Comparison of ENCODE assay signal across 10 cellular contexts in genomic region chr5:88879724-88880123, GRCh38. TPM values are rescaled to one million over a fixed set of nuclear protein-coding genes. Genes with fewer than 3 reads are reported as not detected.
DNase-seq lines count a peak whose midpoint lies in the region; ATAC-seq and TF ChIP-seq lines count a peak whose summit lies in the region.
"Had no signal": no experiment of that assay in that cellular context is flagged by ENCODE, and none has a peak within 500 bp of the region (broad histone marks: within the 10 kb centered on the region; RNA-seq: fewer than 3 reads in every experiment).

No MANE protein-coding gene starts in this region.

- ATAC-seq in body of pancreas: no peak
- ATAC-seq in HG02885 (IDR thresholded peaks at IDR 0.05; ENCODE audit: poor library complexity, unreplicated experiment): no peak

- H3K9me3 ChIP-seq in BLaER1: no peaks in the 10 kb centered on the region
- no peaks in the 10 kb centered on the region for H3K9me3 ChIP-seq in MG63
- H3K9me3 ChIP-seq in osteoblast (ENCODE audit: low read depth, low read length): no peaks in the 10 kb centered on the region
- H3K9me3 ChIP-seq in body of pancreas: no peaks in the 10 kb centered on the region

- intact Hi-C loops in body of pancreas (cut with DNase I): no loop called here

- H3K9me3 Mint-ChIP-seq in endothelial cell (ENCODE audit: unreplicated experiment): no peaks in the 10 kb centered on the region

- peak overlapping the region; percentile 82 for H3K4me3 Mint-ChIP-seq in endothelial cell (ENCODE audit: unreplicated experiment)

- peaks cover 52% of the 10 kb centered on the region for H3K4me1 Mint-ChIP-seq in endothelial cell (ENCODE audit: unreplicated experiment)

- H2AFZ ChIP-seq in osteoblast (ENCODE audit: low read length): peak overlapping the region; percentile 29

- DNase-seq in MG63 (no peak), endothelial cell (ENCODE audit: low spot score) (no peak), osteoblast (ENCODE audit: insufficient read length, low spot score, missing footprints) (no peak), HT-29 (ENCODE audit: low spot score) (no peak), A172 (ENCODE audit: low spot score) (no peak), body of pancreas (no peak)
- DNase-seq: activated CD4-positive, CD25-positive, alpha-beta regulatory T cell treated with anti-CD3 and anti-CD28 coated beads, Interleukin-2, amount 50 U/mL, for 72 hours; activated naive CD4-positive, alpha-beta T cell treated with Interleukin-2 at 50 U/mL for 16 hours had no signal

- H3K36me3 ChIP-seq in BLaER1 (0 out of 2 replicates have a peak, but pooled peaks cover 12% of the 10 kb centered on the region), MG63 (no peaks in the 10 kb centered on the region), osteoblast (ENCODE audit: insufficient read depth, low read length) (no peaks in the 10 kb centered on the region), body of pancreas (replicated peaks in 1 of 2; ENCODE audit: insufficient read depth in 1 of 2, low read depth in 2 of 2) (no peaks in the 10 kb centered on the region)

- peak overlapping the region; percentile 80 for H3K4me2 ChIP-seq in BLaER1
- peak overlapping the region; percentile 87 for H3K4me2 ChIP-seq in osteoblast (ENCODE audit: insufficient read depth, low read length)

- no peak for TF ChIP-seq POLR2A in body of pancreas (IDR thresholded peaks at IDR 0.05)

- H3K27me3 ChIP-seq in BLaER1: no peaks in the 10 kb centered on the region
- no peaks in the 10 kb centered on the region for H3K27me3 ChIP-seq in MG63
- H3K27me3 ChIP-seq in osteoblast (ENCODE audit: insufficient read depth, low read length): no peaks in the 10 kb centered on the region
- H3K27me3 ChIP-seq in body of pancreas: no peaks in the 10 kb centered on the region

- peak overlapping the region; percentile 93 for H3K9ac ChIP-seq in BLaER1

- no peak overlapping the region for H3K27ac Mint-ChIP-seq in endothelial cell (ENCODE audit: unreplicated experiment)

- H4K20me1 ChIP-seq in BLaER1 (peaks cover 78% of the 10 kb centered on the region), osteoblast (ENCODE audit: insufficient read depth, low read length) (no peaks in the 10 kb centered on the region)

- peaks cover 50% of the 10 kb centered on the region for H3K79me2 ChIP-seq in osteoblast (ENCODE audit: insufficient read depth, low read length)

- WGBS in body of pancreas, 2 donors: 45 to 50% methylated on average over 5 of the region's 5 CpGs

- H3K36me3 Mint-ChIP-seq in endothelial cell (ENCODE audit: low read depth, unreplicated experiment): peaks cover 6% of the 10 kb centered on the region

- H3K27me3 Mint-ChIP-seq in endothelial cell (ENCODE audit: unreplicated experiment): peaks cover 9% of the 10 kb centered on the region

- TF ChIP-seq CTCF in endothelial cell (IDR thresholded peaks at IDR 0.05; ENCODE audit: unreplicated experiment): no peak
- no peak for TF ChIP-seq CTCF in osteoblast (IDR thresholded peaks at IDR 0.05; ENCODE audit: extremely low read depth, low read depth, low read length)
- TF ChIP-seq CTCF in body of pancreas (IDR thresholded peaks at IDR 0.05): no peak

- H3K27ac ChIP-seq in BLaER1 (peak overlapping the region; percentile 93), osteoblast (ENCODE audit: low read depth, low read length) (peak overlapping the region; percentile 57), body of pancreas (peak overlapping the region in 2 of 4 donors; percentile 12 to 18)

- H3K4me3 ChIP-seq in BLaER1 (peak overlapping the region; percentile 86), MG63 (peak overlapping the region; percentile 73), osteoblast (ENCODE audit: insufficient read depth, low read length) (peak overlapping the region; percentile 58), body of pancreas (no peak overlapping the region)

- H3K4me1 ChIP-seq in BLaER1: peaks cover 43% of the 10 kb centered on the region
- H3K4me1 ChIP-seq in osteoblast (ENCODE audit: insufficient read depth, low read length): peaks cover 31% of the 10 kb centered on the region
- peaks cover 4% of the 10 kb centered on the region for H3K4me1 ChIP-seq in body of pancreas

RNA-seq across cellular contexts. Expression of gene MEF2C, which starts 3.3 kb away (rescaled TPM):
- total RNA-seq in MG63 (2014; rRNA removed; shearing (Covaris generic); ENCODE audit: low replicate concordance): 9.5 and 16.0 TPM in 2 replicates
- total RNA-seq in endothelial cell (ENCODE audit: unreplicated experiment) (134 TPM), osteoblast (9.4 and 13.4 TPM in 2 replicates), body of pancreas (10 to 100 TPM in 1 of 2 donors, 1 to 10 TPM in 1; 7.0 to 23.7 TPM)
- 0.08 and 0.46 TPM in 2 replicates for total RNA-seq in HT-29 (2014; rRNA removed; shearing (Covaris generic))
- total RNA-seq in A172 (2014; rRNA removed; shearing (Covaris generic)): 0.41 and 2.4 TPM in 2 replicates

Comparison
In these comparisons a context has a peak if more than half of its experiments do, and no peak if none do; other contexts are left out.
1. H3K4me3 ChIP-seq: peak in BLaER1 (single experiment), MG63 (single experiment) and osteoblast (single experiment); none in body of pancreas (0 of 2).